ENCODE assay signal across 19 cellular contexts in genomic region chr2:39515273-39515896, GRCh38.
DNase-seq lines count a peak whose midpoint lies in the region; ATAC-seq, FAIRE-seq and TF ChIP-seq lines count a peak whose summit lies in the region.
"Had no signal": no experiment of that assay in that cellular context is flagged by ENCODE, and none has a peak within 500 bp of the region (broad histone marks: within the 10 kb centered on the region; RNA-seq: fewer than 3 reads in every experiment).

No MANE protein-coding gene starts in this region.

- no peak for TF ChIP-seq CTCF in endothelial cell of umbilical vein (IDR thresholded peaks at IDR 0.05; ENCODE audit: extremely low read depth in 1 of 2, insufficient read depth in 1 of 2, low read depth in 1 of 2, low read length in 2 of 2)

- intact Hi-C loops in right cardiac atrium (cut with DNase I) (loop anchor here in 3 of 4 donors (5.0 to 10.0 kb wide), 3 partner anchors 131 to 182 kb away; no protein-coding TSS in a partner anchor), Right ventricle myocardium inferior (cut with DNase I) (loop anchor here (10.0 kb wide), 1 partner anchor 209 kb away; no protein-coding TSS in a partner anchor), endothelial cell of umbilical vein (cut with micrococcal nuclease) (no loop called here)

- no peak for TF ChIP-seq POLR2A in endothelial cell of umbilical vein (IDR thresholded peaks at IDR 0.05; ENCODE audit: low read depth, low read length)

- H3K27ac ChIP-seq in right cardiac atrium (ENCODE audit: low read length) (peak overlapping the region; percentile 82), endothelial cell of umbilical vein (ENCODE audit: insufficient read depth, low read depth, low read length) (peak overlapping the region; percentile 91), muscle layer of colon (ENCODE audit: low read depth, low read length) (peak overlapping the region; percentile 10)
- H3K27ac ChIP-seq: brain microvascular endothelial cell had no signal

- no peak for FAIRE-seq in endothelial cell of umbilical vein (lab: Jason Lieb, UNC)
- FAIRE-seq: H54, islet of Langerhans had no signal

- no TSS peak for BruUV-seq in endothelial cell of umbilical vein (replicated peaks; lab: Mats Ljungman, UMichigan)

- WGBS in right cardiac atrium, result 65% methylated on average over 9 of the region's 9 CpGs

- dilution Hi-C loops in endothelial cell of umbilical vein (cut with MboI; ENCODE audit: extremely low pct_ligation_motif_present, low sequenced_read_pairs), result no loop called here

- no peaks in the 10 kb centered on the region for H3K79me2 ChIP-seq in endothelial cell of umbilical vein (ENCODE audit: control insufficient read depth, insufficient read depth, low read length)

- peaks cover 26% of the 10 kb centered on the region for H3K4me1 ChIP-seq in right cardiac atrium (ENCODE audit: control insufficient read depth, insufficient read depth, low read length)
- H3K4me1 ChIP-seq in endothelial cell of umbilical vein (ENCODE audit: control insufficient read depth, extremely low read depth, insufficient read depth, low read length), result peaks cover 54% of the 10 kb centered on the region
- H3K4me1 ChIP-seq in muscle layer of colon (ENCODE audit: insufficient read depth, low read length), result peaks cover 60% of the 10 kb centered on the region

- H3K9me3 ChIP-seq in right cardiac atrium (ENCODE audit: control insufficient read depth, low read length) (no peaks in the 10 kb centered on the region), endothelial cell of umbilical vein (replicated peaks; ENCODE audit: control insufficient read depth, insufficient read depth, low read length) (no peaks in the 10 kb centered on the region), muscle layer of colon (ENCODE audit: low read length) (no peaks in the 10 kb centered on the region)
- H3K9me3 ChIP-seq: transverse colon had no signal

- no peak overlapping the region for H3K4me3 ChIP-seq in right cardiac atrium (ENCODE audit: low read length)
- H3K4me3 ChIP-seq in endothelial cell of umbilical vein (replicated peaks in 1 of 3; ENCODE audit: insufficient read depth in 1 of 3, low read depth in 1 of 3, low read length in 3 of 3), result no peak overlapping the region
- H3K4me3 ChIP-seq in muscle layer of colon (ENCODE audit: low read depth in 1 of 2, low read length in 2 of 2), result no peak overlapping the region
- H3K4me3 ChIP-seq: skin epidermis, transverse colon had no signal

- no peaks in the 10 kb centered on the region for H3K36me3 ChIP-seq in endothelial cell of umbilical vein (ENCODE audit: control insufficient read depth in 2 of 2, extremely low read depth in 1 of 2, insufficient read depth in 2 of 2, low read length in 2 of 2)
- no peaks in the 10 kb centered on the region for H3K36me3 ChIP-seq in muscle layer of colon (ENCODE audit: insufficient read depth, low read length)
- H3K36me3 ChIP-seq: brain microvascular endothelial cell, transverse colon had no signal

- H3K9ac ChIP-seq in endothelial cell of umbilical vein (replicated peaks; ENCODE audit: extremely low read depth, insufficient read depth, low read length), result no peak overlapping the region
- no peak overlapping the region for H3K9ac ChIP-seq in muscle layer of colon (ENCODE audit: low read length)

- no peak for ATAC-seq in right cardiac atrium
- ATAC-seq in Right ventricle myocardium inferior, result no peak
- ATAC-seq in GM19452 (IDR thresholded peaks at IDR 0.05; ENCODE audit: unreplicated experiment), result no peak
- ATAC-seq: activated T-cell treated with anti-CD3 and anti-CD28 coated beads, Interleukin-2, amount 50 U/mL, for 4 hours; CD8-positive, alpha-beta T cell; Panc1; SK-N-SH treated with all-trans-retinoic acid at 6 μM for 48 hours had no signal

- no peak for DNase-seq in right cardiac atrium
- DNase-seq in Right ventricle myocardium inferior (ENCODE audit: missing footprints), result no peak
- DNase-seq in endothelial cell of umbilical vein (ENCODE audit: low read depth, low spot score), result no peak
- no peak for DNase-seq in 8988T
- DNase-seq in iPS-NIHi11 (ENCODE audit: low spot score), result no peak
- DNase-seq in SIG-M5 (lab: John Stamatoyannopoulos, UW), result no peak
- DNase-seq: activated CD4-positive, alpha-beta memory T cell treated with anti-CD3 and anti-CD28 coated beads for 36 hours; activated T-cell treated with anti-CD3 and anti-CD28 coated beads, Interleukin-2, amount 50 U/mL, for 4 hours; brain microvascular endothelial cell; CD8-positive, alpha-beta T cell; cortex of kidney; transverse colon had no signal

- no peak overlapping the region for H2AFZ ChIP-seq in endothelial cell of umbilical vein (ENCODE audit: low read depth, low read length)

- CTCF ChIA-PET in endothelial cell of umbilical vein (lab: Charles Lee), result interaction anchor here (0.7 to 8.0 kb wide), 11 partner anchors 16 to 214 kb away, joined by 3 to 73 read pairs (median 5); no protein-coding TSS in a partner anchor

- POLR2A ChIA-PET in endothelial cell of umbilical vein (lab: Charles Lee), result no interaction called here

- no peaks in the 10 kb centered on the region for H4K20me1 ChIP-seq in endothelial cell of umbilical vein (replicated peaks; ENCODE audit: control insufficient read depth, extremely low read depth, insufficient read depth, low read length)

- H3K9me1 ChIP-seq in endothelial cell of umbilical vein (replicated peaks; ENCODE audit: control insufficient read depth, extremely low read depth, insufficient read depth, low read length), result no peaks in the 10 kb centered on the region

- H3K27me3 ChIP-seq in right cardiac atrium (ENCODE audit: control insufficient read depth, insufficient read depth), result no peaks in the 10 kb centered on the region
- no peaks in the 10 kb centered on the region for H3K27me3 ChIP-seq in endothelial cell of umbilical vein (ENCODE audit: control insufficient read depth in 2 of 2, insufficient read depth in 2 of 2, low read length in 2 of 2)
- H3K27me3 ChIP-seq in muscle layer of colon (ENCODE audit: control insufficient read depth in 1 of 2, insufficient read depth in 2 of 2, low read length in 2 of 2), result no peaks in the 10 kb centered on the region
- H3K27me3 ChIP-seq: brain microvascular endothelial cell, transverse colon had no signal

- H3K4me2 ChIP-seq in endothelial cell of umbilical vein (ENCODE audit: insufficient read depth, low read length), result no peak overlapping the region

TF ChIP-seq in endothelial cell of umbilical vein, 7 proteins besides CTCF, POLR2A, EP300 and RAD21:
- no peak for TF ChIP-seq MYC (IDR thresholded peaks at IDR 0.05; ENCODE audit: low read depth, low read length)
- no peak for TF ChIP-seq FOS (IDR thresholded peaks at IDR 0.05; ENCODE audit: borderline replicate concordance, insufficient read depth, low read length)
- no peak for TF ChIP-seq GATA2 (IDR thresholded peaks at IDR 0.05; ENCODE audit: insufficient read depth, insufficient read length, low read depth, low read length)
- TF ChIP-seq JUN (IDR thresholded peaks at IDR 0.05; ENCODE audit: borderline replicate concordance, insufficient read depth, insufficient read length, low read depth), result no peak
- TF ChIP-seq MAX (IDR thresholded peaks at IDR 0.05; ENCODE audit: insufficient read depth, insufficient read length), result no peak
- no peak for TF ChIP-seq POLR2AphosphoS5 (IDR thresholded peaks at IDR 0.05; ENCODE audit: insufficient read depth, low read depth, low read length)
- no peak for TF ChIP-seq EZH2 (IDR thresholded peaks at IDR 0.05; ENCODE audit: borderline replicate concordance, low read depth, low read length, severe bottlenecking)

Comparison
In these comparisons a context has a peak if more than half of its experiments do, and no peak if none do; other contexts are left out.
1. H3K27ac ChIP-seq: peak in every context shown above with its lines; median percentile 91 in endothelial cell of umbilical vein; 82 in right cardiac atrium; 10 in muscle layer of colon.